Comparison of ENCODE assay signal across 15 cellular contexts in genomic region chr22:30460555-30460954, GRCh38. TPM values are rescaled to one million over a fixed set of nuclear protein-coding genes. Genes with fewer than 3 reads are reported as not detected.
"Had no signal": no experiment of that assay in that cellular context is flagged by ENCODE, and none has a peak within 500 bp of the region (broad histone marks: within the 10 kb centered on the region; RNA-seq: fewer than 3 reads in every experiment).

No MANE protein-coding gene starts in this region.

RNA-seq across cellular contexts. Expression of gene SEC14L3, which starts 11.3 kb away (rescaled TPM):
- total RNA-seq: activated B cell treated with CpG ODN at 0.5 μM for 24 hours; activated CD4-positive, alpha-beta memory T cell treated with anti-CD3 and anti-CD28 coated beads for 36 hours; activated CD4-positive, alpha-beta T cell treated with anti-CD3 and anti-CD28 coated beads for 36 hours; activated CD4-positive, alpha-beta T cell treated with anti-CD3 and anti-CD28 coated beads, Interleukin-2, amount 10 ng/mL, durations not matched to agents 24 days and 14 days; activated CD4-positive, alpha-beta T cell treated with anti-CD3 and anti-CD28 coated beads, Interleukin-2, amount 10 ng/mL, durations not matched to agents 7 days and 5 days; activated CD8-positive, alpha-beta memory T cell treated with anti-CD3 and anti-CD28 coated beads for 36 hours; activated CD8-positive, alpha-beta memory T cell treated with anti-CD3 and anti-CD28 coated beads, Interleukin-2, amount 10 ng/mL, durations not matched to agents 7 days and 5 days; activated CD8-positive, alpha-beta T cell treated with anti-CD3 and anti-CD28 coated beads for 36 hours; activated CD8-positive, alpha-beta T cell treated with anti-CD3 and anti-CD28 coated beads, Interleukin-2, amount 10 ng/mL, durations not matched to agents 7 days and 5 days; T-cell; T-helper 1 cell treated with Interleukin-12 subunit alpha and Interleukin-12 subunit beta and Interleukin-4 antibody, amounts not matched to agents 30 ng/mL and 1 ng/mL, for 36 hours; T-helper 17 cell; T-helper 2 cell treated with Interferon-gamma antibody and Interleukin-4, amounts not matched to agents 100 ng/mL and 5 ng/mL, for 36 hours; WTC11 had no signal

RNA-seq across cellular contexts. Expression of gene SEC14L4, which starts 44.9 kb away (rescaled TPM):
- total RNA-seq: activated B cell treated with CpG ODN at 0.5 μM for 24 hours; activated CD4-positive, alpha-beta memory T cell treated with anti-CD3 and anti-CD28 coated beads for 36 hours; activated CD4-positive, alpha-beta memory T cell treated with anti-CD3 and anti-CD28 coated beads, Interleukin-2, amount 10 ng/mL, durations not matched to agents 7 days and 5 days; activated CD4-positive, alpha-beta T cell treated with anti-CD3 and anti-CD28 coated beads for 36 hours; activated CD4-positive, alpha-beta T cell treated with anti-CD3 and anti-CD28 coated beads, Interleukin-2, amount 10 ng/mL, durations not matched to agents 24 days and 14 days; activated CD4-positive, alpha-beta T cell treated with anti-CD3 and anti-CD28 coated beads, Interleukin-2, amount 10 ng/mL, durations not matched to agents 7 days and 5 days; activated CD8-positive, alpha-beta memory T cell treated with anti-CD3 and anti-CD28 coated beads for 36 hours; activated CD8-positive, alpha-beta memory T cell treated with anti-CD3 and anti-CD28 coated beads, Interleukin-2, amount 10 ng/mL, durations not matched to agents 7 days and 5 days; activated CD8-positive, alpha-beta T cell treated with anti-CD3 and anti-CD28 coated beads for 36 hours; activated CD8-positive, alpha-beta T cell treated with anti-CD3 and anti-CD28 coated beads, Interleukin-2, amount 10 ng/mL, durations not matched to agents 7 days and 5 days; T-helper 1 cell treated with Interleukin-12 subunit alpha and Interleukin-12 subunit beta and Interleukin-4 antibody, amounts not matched to agents 30 ng/mL and 1 ng/mL, for 36 hours; T-helper 17 cell; T-helper 2 cell treated with Interferon-gamma antibody and Interleukin-4, amounts not matched to agents 100 ng/mL and 5 ng/mL, for 36 hours had no signal
